ENCODE assay signal across 13 cellular contexts in genomic region chr11:47607380-47607779, GRCh38. TPM values are rescaled to one million over a fixed set of nuclear protein-coding genes. Genes with fewer than 3 reads are reported as not detected.
DNase-seq lines count a peak whose midpoint lies in the region; ATAC-seq and TF ChIP-seq lines count a peak whose summit lies in the region.
"Had no signal": no experiment of that assay in that cellular context is flagged by ENCODE, and none has a peak within 500 bp of the region (broad histone marks: within the 10 kb centered on the region; RNA-seq: fewer than 3 reads in every experiment).

No MANE protein-coding gene starts in this region.

- H2BK120ac ChIP-seq in mesenchymal stem cell (ENCODE audit: low read depth, low read length): no peak overlapping the region

- H2BK5ac ChIP-seq in mesenchymal stem cell (ENCODE audit: low read depth, low read length, poor library complexity, severe bottlenecking): no peak overlapping the region

- WGBS in mesenchymal stem cell: 36% methylated on average over 6 of the region's 7 CpGs

- H3K23ac ChIP-seq in mesenchymal stem cell (ENCODE audit: low read length in 2 of 2): no peak overlapping the region

- H4K91ac ChIP-seq in mesenchymal stem cell (ENCODE audit: low read length): no peak overlapping the region

- H2AK5ac ChIP-seq in mesenchymal stem cell (ENCODE audit: low read length, severe bottlenecking): no peak overlapping the region

- H3K9me3 ChIP-seq in mesenchymal stem cell (ENCODE audit: control insufficient read depth, low read length) (no peaks in the 10 kb centered on the region), vagina (no peaks in the 10 kb centered on the region)

- H3K27me3 ChIP-seq in mesenchymal stem cell (ENCODE audit: control insufficient read depth in 1 of 2, insufficient read depth in 1 of 2, low read length in 2 of 2) (no peaks in the 10 kb centered on the region), vagina (no peaks in the 10 kb centered on the region)

- H2BK12ac ChIP-seq in mesenchymal stem cell (ENCODE audit: low read length in 2 of 2): no peak overlapping the region

- H3K14ac ChIP-seq in mesenchymal stem cell (ENCODE audit: low read length in 2 of 2): no peak overlapping the region

- H3K4me3 ChIP-seq in mesenchymal stem cell (ENCODE audit: insufficient read depth in 1 of 2, low read depth in 1 of 2, low read length in 2 of 2) (peak overlapping the region in 1 of 2 experiments; percentile 42), vagina (no peak overlapping the region)

- H4K8ac ChIP-seq in mesenchymal stem cell (ENCODE audit: low read length): no peak overlapping the region

- TF ChIP-seq CTCF in vagina (IDR thresholded peaks at IDR 0.05): no peak

- H3K4me1 ChIP-seq in mesenchymal stem cell (ENCODE audit: control insufficient read depth, insufficient read depth, low read depth, low read length): peaks cover 3% of the 10 kb centered on the region
- H3K4me1 ChIP-seq in vagina: peaks cover 15% of the 10 kb centered on the region

- no peak for TF ChIP-seq POLR2A in vagina (IDR thresholded peaks at IDR 0.05)

- peak overlapping the region; percentile 63 for H3K9ac ChIP-seq in mesenchymal stem cell (ENCODE audit: low read length)
- H3K9ac ChIP-seq: parathyroid adenoma had no signal

- H3K27ac ChIP-seq in mesenchymal stem cell (ENCODE audit: low read length, poor library complexity, severe bottlenecking): no peak overlapping the region
- no peak overlapping the region for H3K27ac ChIP-seq in vagina
- H3K27ac ChIP-seq: parathyroid adenoma had no signal

- H3K4ac ChIP-seq in mesenchymal stem cell (ENCODE audit: low read depth in 1 of 2, low read length in 2 of 2): peak overlapping the region in 1 of 2 experiments; percentile 42

- H3K36me3 ChIP-seq in mesenchymal stem cell (ENCODE audit: control insufficient read depth in 1 of 2, insufficient read depth in 2 of 2, low read depth in 1 of 2, low read length in 2 of 2) (peaks cover 0 to 22% of the 10 kb centered on the region in 2 experiments), vagina (peaks cover 0 to 11% of the 10 kb centered on the region in 2 donors)

- DNase-seq in A172 (ENCODE audit: low spot score) (peak; percentile 20), LHCN-M2 (ENCODE audit: low read depth) (peak; percentile 90), dermis blood vessel endothelial cell (peak; percentile 38), mesenchymal stem cell (peak; percentile 96), COLO668 (lab: John Stamatoyannopoulos, UW; ENCODE audit: unreplicated experiment) (no peak), SHP77 (lab: John Stamatoyannopoulos, UW) (no peak), vagina (ENCODE audit: extremely low spot score in 2 of 2) (no peak)
- DNase-seq: ACHN had no signal

- no peak overlapping the region for H2AFZ ChIP-seq in mesenchymal stem cell (ENCODE audit: low read depth, low read length)
- H2AFZ ChIP-seq: parathyroid adenoma had no signal

- no peaks in the 10 kb centered on the region for H3K79me1 ChIP-seq in mesenchymal stem cell (replicated peaks; ENCODE audit: low read length, poor library complexity, severe bottlenecking)

- intact Hi-C loops in vagina (cut with DNase I): no loop called here

- no peak overlapping the region for H3K18ac ChIP-seq in mesenchymal stem cell (ENCODE audit: low read depth in 1 of 2, low read length in 2 of 2)

- ATAC-seq in GM18867 (IDR thresholded peaks at IDR 0.05; ENCODE audit: unreplicated experiment): no peak
- ATAC-seq: activated CD4-positive, CD25-positive, alpha-beta regulatory T cell treated with anti-CD3 and anti-CD28 coated beads, Interleukin-2, amount 50 U/mL, for 24 hours; activated naive CD4-positive, alpha-beta T cell treated with anti-CD3 and anti-CD28 coated beads, Interleukin-2, amount 50 U/mL, for 72 hours; Panc1 had no signal

- H3K4me2 ChIP-seq in mesenchymal stem cell (ENCODE audit: low read length, poor library complexity, severe bottlenecking): no peak overlapping the region

- no peak overlapping the region for H2BK15ac ChIP-seq in mesenchymal stem cell (ENCODE audit: low read depth, poor library complexity, severe bottlenecking)

RNA-seq across cellular contexts. Expression of gene C1QTNF4, which starts 13.2 kb away (rescaled TPM):
- total RNA-seq in A172 (2014; rRNA removed; shearing (Covaris generic)): not detected in 2 replicates
- 0.19 TPM in 1 of 2 replicates, not detected in the other for total RNA-seq in LHCN-M2 (2014; rRNA removed)
- polyA plus RNA-seq in LHCN-M2 (2012): not detected
- total RNA-seq in dermis blood vessel endothelial cell: 0.34 and 0.37 TPM in 2 replicates
- polyA plus RNA-seq in mesenchymal stem cell (2013, experiment 1 of 2): 0.04 TPM
- polyA plus RNA-seq in mesenchymal stem cell (2013, experiment 2 of 2): 0.04 TPM
- 3.4 TPM for total RNA-seq in vagina

RNA-seq across cellular contexts. Expression of gene FAM180B, which starts 20.9 kb away (rescaled TPM):
- not detected in 2 replicates for total RNA-seq in A172 (2014; rRNA removed; shearing (Covaris generic))
- total RNA-seq in LHCN-M2 (2014; rRNA removed) (not detected in 2 replicates), dermis blood vessel endothelial cell (not detected in 2 replicates), vagina (not detected)
- not detected for polyA plus RNA-seq in LHCN-M2 (2012)
- not detected for polyA plus RNA-seq in mesenchymal stem cell (2013, experiment 1 of 2)
- not detected for polyA plus RNA-seq in mesenchymal stem cell (2013, experiment 2 of 2)

RNA-seq across cellular contexts. Expression of gene NDUFS3, which starts 28.5 kb away (rescaled TPM):
- total RNA-seq in A172 (2014; rRNA removed; shearing (Covaris generic)): 152 and 165 TPM in 2 replicates
- total RNA-seq in LHCN-M2 (2014; rRNA removed) (83.5 and 104 TPM in 2 replicates), dermis blood vessel endothelial cell (57.3 and 101 TPM in 2 replicates), vagina (60.4 TPM)
- 114 TPM for polyA plus RNA-seq in LHCN-M2 (2012)
- polyA plus RNA-seq in mesenchymal stem cell (2013, experiment 1 of 2): 76.5 TPM
- polyA plus RNA-seq in mesenchymal stem cell (2013, experiment 2 of 2): 83.4 TPM

RNA-seq across cellular contexts. Expression of gene KBTBD4, which starts 28.6 kb away (rescaled TPM):
- total RNA-seq in A172 (2014; rRNA removed; shearing (Covaris generic)): 44.7 and 60.4 TPM in 2 replicates
- 25.3 and 30.4 TPM in 2 replicates for total RNA-seq in LHCN-M2 (2014; rRNA removed)
- polyA plus RNA-seq in LHCN-M2 (2012): 16.5 TPM
- total RNA-seq in dermis blood vessel endothelial cell: 39.3 and 51.7 TPM in 2 replicates
- 8.3 TPM for polyA plus RNA-seq in mesenchymal stem cell (2013, experiment 1 of 2)
- 8.3 TPM for polyA plus RNA-seq in mesenchymal stem cell (2013, experiment 2 of 2)
- total RNA-seq in vagina: 14.7 TPM

RNA-seq across cellular contexts. Expression of gene MTCH2, which starts 35.0 kb away (rescaled TPM):
- 250 and 254 TPM in 2 replicates for total RNA-seq in A172 (2014; rRNA removed; shearing (Covaris generic))
- total RNA-seq in LHCN-M2 (2014; rRNA removed) (142 and 143 TPM in 2 replicates), dermis blood vessel endothelial cell (104 and 133 TPM in 2 replicates), vagina (40.5 TPM)
- polyA plus RNA-seq in LHCN-M2 (2012): 200 TPM
- polyA plus RNA-seq in mesenchymal stem cell (2013, experiment 1 of 2): 140 TPM
- 148 TPM for polyA plus RNA-seq in mesenchymal stem cell (2013, experiment 2 of 2)

Comparison
In these comparisons a context has a peak if more than half of its experiments do, and no peak if none do; other contexts are left out.
1. DNase-seq: peak in A172 (single experiment), LHCN-M2 (single experiment), dermis blood vessel endothelial cell (single experiment) and mesenchymal stem cell (single experiment); none in COLO668 (single experiment), SHP77 (0 of 2) and vagina (0 of 2).